ENCODE assay signal across 10 cellular contexts in the genomic region with DNA sequence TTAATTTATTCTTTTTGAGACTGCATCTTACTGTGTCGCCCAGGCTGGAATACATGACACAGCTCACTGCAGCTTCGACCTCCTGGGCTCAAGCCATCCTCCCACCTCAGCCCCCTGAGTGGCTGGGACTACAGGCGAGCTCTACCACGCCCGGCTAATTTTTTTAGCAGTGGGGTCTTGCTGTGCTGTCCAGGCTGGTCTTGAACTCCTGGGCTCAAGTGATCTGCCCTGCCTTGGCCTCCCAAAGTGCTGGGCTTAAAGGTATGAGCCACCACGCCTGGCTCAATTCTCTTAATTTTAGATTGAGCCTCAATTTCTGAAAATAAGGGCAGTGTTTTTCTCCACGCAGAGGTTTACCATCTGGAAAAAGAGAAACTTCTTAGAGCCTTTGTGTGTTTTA. TPM values are rescaled to one million over a fixed set of nuclear protein-coding genes. Genes with fewer than 3 reads are reported as not detected.
"Had no signal": no experiment of that assay in that cellular context is flagged by ENCODE, and none has a peak within 500 bp of the region (broad histone marks: within the 10 kb centered on the region; RNA-seq: fewer than 3 reads in every experiment).

No MANE protein-coding gene starts in this region.

- H3K27ac Mint-ChIP-seq: GM23338, H9, HFFc6 had no signal

- ATAC-seq: GM23338 had no signal

- FAIRE-seq: H1, H54 had no signal

- H3K4me3 Mint-ChIP-seq: GM23338, H9, HFFc6 had no signal

- H3K4me3 ChIP-seq: GM23338 had no signal

- H3K4me2 ChIP-seq: GM23338 had no signal

- H2AFZ ChIP-seq: GM23338 had no signal

- DNase-seq: H9, HCEC 1CT, HFFc6, IMR-90, KBM-7 had no signal

- H3K27ac ChIP-seq: HL-60 had no signal

RNA-seq across cellular contexts. Expression of a gene that starts 41.1 kb away (rescaled TPM):
- total RNA-seq: H1, H9, HFFc6, HT1080, IMR-90 had no signal
- polyA plus RNA-seq: H1, IMR-90 had no signal
